ENCODE assay signal across 9 cellular contexts in genomic region chr19:46600393-46601317, GRCh38. TPM values are rescaled to one million over a fixed set of nuclear protein-coding genes. Genes with fewer than 3 reads are reported as not detected.
DNase-seq lines count a peak whose midpoint lies in the region; ATAC-seq, FAIRE-seq and TF ChIP-seq lines count a peak whose summit lies in the region.
"Had no signal": no experiment of that assay in that cellular context is flagged by ENCODE, and none has a peak within 500 bp of the region (broad histone marks: within the 10 kb centered on the region; RNA-seq: fewer than 3 reads in every experiment).

No MANE protein-coding gene starts in this region.

- peak overlapping the region; percentile 97 for H3K4me3 Mint-ChIP-seq in activated CD4-positive, alpha-beta T cell treated with anti-CD3 and anti-CD28 coated beads, Interleukin-2, amount 10 ng/mL, durations not matched to agents 24 days and 14 days

- CTCF ChIA-PET in BJ (lab: Yijun Ruan, JAX): interaction anchor here (0.6 to 22.7 kb wide), 12 partner anchors 12 to 128 kb away, joined by 3 to 347 read pairs (median 4); partner anchors contain the start of genes DACT3 and GNG8

- H3K9me3 Mint-ChIP-seq in activated CD4-positive, alpha-beta T cell treated with anti-CD3 and anti-CD28 coated beads, Interleukin-2, amount 10 ng/mL, durations not matched to agents 24 days and 14 days: peaks cover 16% of the 10 kb centered on the region

- no peaks in the 10 kb centered on the region for H3K27me3 Mint-ChIP-seq in activated CD4-positive, alpha-beta T cell treated with anti-CD3 and anti-CD28 coated beads, Interleukin-2, amount 10 ng/mL, durations not matched to agents 24 days and 14 days

- DNase-seq in BJ (ENCODE audit: low read depth) (peak; percentile 70), GM19239 (ENCODE audit: insufficient read length, low spot score) (peak; percentile 84), NCI-H510A treated with DMSO at 0.1 percent for 48 hours (lab: John Stamatoyannopoulos, UW) (peak; percentile 92), dedifferentiated amniotic fluid mesenchymal stem cell (ENCODE audit: extremely low spot score) (peak; percentile 97), left kidney (ENCODE audit: low read depth, low spot score) (peak; percentile 98)
- peak; percentile 99 for DNase-seq in activated CD4-positive, alpha-beta T cell treated with anti-CD3 and anti-CD28 coated beads, Interleukin-2, amount 10 ng/mL, durations not matched to agents 24 days and 14 days
- DNase-seq in stimulated activated CD4-positive, alpha-beta T cell treated with anti-CD3 and anti-CD28 coated beads, Interleukin-1b, Interleukin-23, amount 100 ng/mL, for 48 hours: peak; percentile 97

- H3K4me3 ChIP-seq in BJ (ENCODE audit: low read depth, low read length): peak overlapping the region; percentile 99

- peak overlapping the region; percentile 100 for H3K27ac Mint-ChIP-seq in activated CD4-positive, alpha-beta T cell treated with anti-CD3 and anti-CD28 coated beads, Interleukin-2, amount 10 ng/mL, durations not matched to agents 24 days and 14 days

- peak; percentile 75 for ATAC-seq in HG03442 (IDR thresholded peaks at IDR 0.05; ENCODE audit: unreplicated experiment)

- POLR2A ChIA-PET in BJ (lab: Charles Lee): interaction anchor here (0.6 kb wide), 2 partner anchors 144 to 240 kb away, joined by 9 to 10 read pairs; no protein-coding TSS in a partner anchor

- peak; percentile 96 for FAIRE-seq in GM19239 (lab: Jason Lieb, UNC)

- H3K36me3 ChIP-seq in BJ (ENCODE audit: control insufficient read depth, insufficient read depth, low read length): peaks cover under 1% of the 10 kb centered on the region

- intact Hi-C loops in activated CD4-positive, alpha-beta T cell treated with anti-CD3 and anti-CD28 coated beads, Interleukin-2, amount 10 ng/mL, durations not matched to agents 24 days and 14 days (cut with micrococcal nuclease): loop anchor here (2.0 to 5.0 kb wide), 3 partner anchors 73 to 698 kb away; partner anchors contain the start of genes MYPOP and ZC3H4

- no peak for TF ChIP-seq CTCF in BJ (IDR thresholded peaks at IDR 0.05; ENCODE audit: insufficient read depth, low read depth, low read length)

- peaks cover 18% of the 10 kb centered on the region for H3K4me1 Mint-ChIP-seq in activated CD4-positive, alpha-beta T cell treated with anti-CD3 and anti-CD28 coated beads, Interleukin-2, amount 10 ng/mL, durations not matched to agents 24 days and 14 days

- peaks cover 1% of the 10 kb centered on the region; the same call in 1 of the 2 replicates for H3K27me3 ChIP-seq in BJ (ENCODE audit: control insufficient read depth, insufficient read depth, low read length)

- H3K36me3 Mint-ChIP-seq in activated CD4-positive, alpha-beta T cell treated with anti-CD3 and anti-CD28 coated beads, Interleukin-2, amount 10 ng/mL, durations not matched to agents 24 days and 14 days (ENCODE audit: low read depth): peaks cover 24% of the 10 kb centered on the region

RNA-seq across cellular contexts. Expression of gene CALM3, which starts 0.5 kb away (rescaled TPM):
- 516 and 517 TPM in 2 replicates for polyA plus RNA-seq in BJ (2011; rRNA removed)
- polyA minus RNA-seq in BJ (2011; rRNA and poly(A)+ RNA removed): 100 and 115 TPM in 2 replicates
- 477 and 479 TPM in 2 replicates for total RNA-seq in activated CD4-positive, alpha-beta T cell treated with anti-CD3 and anti-CD28 coated beads, Interleukin-2, amount 10 ng/mL, durations not matched to agents 24 days and 14 days

RNA-seq across cellular contexts. Expression of gene PTGIR, which starts 24.2 kb away (rescaled TPM):
- polyA plus RNA-seq in BJ (2011; rRNA removed): 16.9 and 27.8 TPM in 2 replicates
- polyA minus RNA-seq in BJ (2011; rRNA and poly(A)+ RNA removed): 9.5 and 13.1 TPM in 2 replicates
- 194 TPM in 2 replicates for total RNA-seq in activated CD4-positive, alpha-beta T cell treated with anti-CD3 and anti-CD28 coated beads, Interleukin-2, amount 10 ng/mL, durations not matched to agents 24 days and 14 days

RNA-seq across cellular contexts. Expression of gene GNG8, which starts 35.3 kb away (rescaled TPM):
- not detected in 2 replicates for polyA plus RNA-seq in BJ (2011; rRNA removed)
- polyA minus RNA-seq in BJ (2011; rRNA and poly(A)+ RNA removed): not detected in 2 replicates
- total RNA-seq in activated CD4-positive, alpha-beta T cell treated with anti-CD3 and anti-CD28 coated beads, Interleukin-2, amount 10 ng/mL, durations not matched to agents 24 days and 14 days: 13.3 and 14.1 TPM in 2 replicates
- total RNA-seq: subcutaneous adipose tissue had no signal

Comparison
In these comparisons a context has a peak if more than half of its experiments do, and no peak if none do; other contexts are left out.
1. Peak in every context shown above with its lines: DNase-seq, ATAC-seq and H3K4me3 ChIP-seq.